ENCODE assay signal across 1 cellular context in genomic region chr1:164786980-164787833, GRCh38.
A peak's percentile ranks its signal among the peaks of the same experiment; 100 is the strongest.
TF ChIP-seq lines count a peak whose summit lies in the region.

No MANE protein-coding gene starts in this region.

TF ChIP-seq in HEK293, 187 proteins besides CTCF, POLR2A, EP300 and RAD21 (continued from another document):
- TF ChIP-seq, protein P1, sequence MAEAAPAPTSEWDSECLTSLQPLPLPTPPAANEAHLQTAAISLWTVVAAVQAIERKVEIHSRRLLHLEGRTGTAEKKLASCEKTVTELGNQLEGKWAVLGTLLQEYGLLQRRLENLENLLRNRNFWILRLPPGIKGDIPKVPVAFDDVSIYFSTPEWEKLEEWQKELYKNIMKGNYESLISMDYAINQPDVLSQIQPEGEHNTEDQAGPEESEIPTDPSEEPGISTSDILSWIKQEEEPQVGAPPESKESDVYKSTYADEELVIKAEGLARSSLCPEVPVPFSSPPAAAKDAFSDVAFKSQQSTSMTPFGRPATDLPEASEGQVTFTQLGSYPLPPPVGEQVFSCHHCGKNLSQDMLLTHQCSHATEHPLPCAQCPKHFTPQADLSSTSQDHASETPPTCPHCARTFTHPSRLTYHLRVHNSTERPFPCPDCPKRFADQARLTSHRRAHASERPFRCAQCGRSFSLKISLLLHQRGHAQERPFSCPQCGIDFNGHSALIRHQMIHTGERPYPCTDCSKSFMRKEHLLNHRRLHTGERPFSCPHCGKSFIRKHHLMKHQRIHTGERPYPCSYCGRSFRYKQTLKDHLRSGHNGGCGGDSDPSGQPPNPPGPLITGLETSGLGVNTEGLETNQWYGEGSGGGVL (tag by site-specific recombination; IDR thresholded peaks at IDR 0.05), result peak; percentile 10; the same call in 1 of the 2 replicates
- TF ChIP-seq, protein P2, sequence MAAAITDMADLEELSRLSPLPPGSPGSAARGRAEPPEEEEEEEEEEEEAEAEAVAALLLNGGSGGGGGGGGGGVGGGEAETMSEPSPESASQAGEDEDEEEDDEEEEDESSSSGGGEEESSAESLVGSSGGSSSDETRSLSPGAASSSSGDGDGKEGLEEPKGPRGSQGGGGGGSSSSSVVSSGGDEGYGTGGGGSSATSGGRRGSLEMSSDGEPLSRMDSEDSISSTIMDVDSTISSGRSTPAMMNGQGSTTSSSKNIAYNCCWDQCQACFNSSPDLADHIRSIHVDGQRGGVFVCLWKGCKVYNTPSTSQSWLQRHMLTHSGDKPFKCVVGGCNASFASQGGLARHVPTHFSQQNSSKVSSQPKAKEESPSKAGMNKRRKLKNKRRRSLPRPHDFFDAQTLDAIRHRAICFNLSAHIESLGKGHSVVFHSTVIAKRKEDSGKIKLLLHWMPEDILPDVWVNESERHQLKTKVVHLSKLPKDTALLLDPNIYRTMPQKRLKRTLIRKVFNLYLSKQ (tag by site-specific recombination; IDR thresholded peaks at IDR 0.05; ENCODE audit: borderline replicate concordance), result no peak
- TF ChIP-seq ZNF670 (tag by site-specific recombination; IDR thresholded peaks at IDR 0.05; ENCODE audit: low read depth) (no peak), FEZF1 (tag by site-specific recombination; IDR thresholded peaks at IDR 0.05) (peak; percentile 57), ZSCAN30 (tag by site-specific recombination; IDR thresholded peaks at IDR 0.05) (peak; percentile 48), YY2 (tag by site-specific recombination; IDR thresholded peaks at IDR 0.05) (no peak), ZNF626 (tag by site-specific recombination; IDR thresholded peaks at IDR 0.05) (no peak), ZNF302 (tag by site-specific recombination; IDR thresholded peaks at IDR 0.05; ENCODE audit: low read depth) (no peak), KLF9 (tag by site-specific recombination; IDR thresholded peaks at IDR 0.05; ENCODE audit: low read depth) (no peak), ZBTB17 (tag by site-specific recombination; IDR thresholded peaks at IDR 0.05) (peak; percentile 42; the same call in 1 of the 2 replicates), ZNF292 (tag by site-specific recombination; IDR thresholded peaks at IDR 0.05; ENCODE audit: borderline replicate concordance, low read depth) (no peak), ZNF555 (tag by site-specific recombination; conservative IDR thresholded peaks at IDR 0.05) (no peak), ZNF692 (tag by site-specific recombination; IDR thresholded peaks at IDR 0.05) (no peak), ZNF830 (tag by site-specific recombination; IDR thresholded peaks at IDR 0.05; ENCODE audit: low read depth) (no peak), ZNF501 (tag by site-specific recombination; IDR thresholded peaks at IDR 0.05) (peak; percentile 41), ZNF654 (tag by site-specific recombination; IDR thresholded peaks at IDR 0.05; ENCODE audit: low read depth) (peak; percentile 97), ZNF645 (tag by site-specific recombination; IDR thresholded peaks at IDR 0.05) (no peak)
- TF ChIP-seq, protein P3, sequence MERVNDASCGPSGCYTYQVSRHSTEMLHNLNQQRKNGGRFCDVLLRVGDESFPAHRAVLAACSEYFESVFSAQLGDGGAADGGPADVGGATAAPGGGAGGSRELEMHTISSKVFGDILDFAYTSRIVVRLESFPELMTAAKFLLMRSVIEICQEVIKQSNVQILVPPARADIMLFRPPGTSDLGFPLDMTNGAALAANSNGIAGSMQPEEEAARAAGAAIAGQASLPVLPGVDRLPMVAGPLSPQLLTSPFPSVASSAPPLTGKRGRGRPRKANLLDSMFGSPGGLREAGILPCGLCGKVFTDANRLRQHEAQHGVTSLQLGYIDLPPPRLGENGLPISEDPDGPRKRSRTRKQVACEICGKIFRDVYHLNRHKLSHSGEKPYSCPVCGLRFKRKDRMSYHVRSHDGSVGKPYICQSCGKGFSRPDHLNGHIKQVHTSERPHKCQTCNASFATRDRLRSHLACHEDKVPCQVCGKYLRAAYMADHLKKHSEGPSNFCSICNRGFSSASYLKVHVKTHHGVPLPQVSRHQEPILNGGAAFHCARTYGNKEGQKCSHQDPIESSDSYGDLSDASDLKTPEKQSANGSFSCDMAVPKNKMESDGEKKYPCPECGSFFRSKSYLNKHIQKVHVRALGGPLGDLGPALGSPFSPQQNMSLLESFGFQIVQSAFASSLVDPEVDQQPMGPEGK (tag by site-specific recombination; IDR thresholded peaks at IDR 0.05), result peak; percentile 56
